Comparison of ENCODE assay signal across 17 cellular contexts in the genomic region with DNA sequence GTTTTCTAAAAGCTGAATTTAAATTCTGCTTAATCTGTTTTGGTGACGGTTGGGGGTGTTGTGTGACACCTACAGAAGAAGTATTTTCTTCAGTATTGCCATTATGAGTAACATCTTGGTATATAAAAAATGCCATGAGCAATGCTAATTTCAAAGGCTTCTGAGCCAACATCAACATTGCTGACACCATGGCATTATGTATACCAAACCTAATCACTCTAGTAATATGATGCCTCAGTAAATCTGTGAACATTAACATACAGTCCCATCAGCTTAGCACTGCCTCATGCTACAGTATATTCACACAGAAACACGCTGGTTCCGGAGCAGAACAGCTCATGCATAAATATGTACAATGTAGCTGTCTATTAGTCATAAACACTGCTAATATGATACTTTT.
A peak's percentile ranks its signal among the peaks of the same experiment; 100 is the strongest.
DNase-seq lines count a peak whose midpoint lies in the region; ATAC-seq, FAIRE-seq and TF ChIP-seq lines count a peak whose summit lies in the region.
"Had no signal": no experiment of that assay in that cellular context is flagged by ENCODE, and none has a peak within 500 bp of the region (broad histone marks: within the 10 kb centered on the region; RNA-seq: fewer than 3 reads in every experiment).

No MANE protein-coding gene starts in this region.

- CTCF ChIA-PET in activated naive CD4-positive, alpha-beta T cell treated with anti-CD3 and anti-CD28 coated beads for 36 hours (lab: Charles Lee): no interaction called here

- no peaks in the 10 kb centered on the region for H3K36me3 Mint-ChIP-seq in activated naive CD4-positive, alpha-beta T cell treated with anti-CD3 and anti-CD28 coated beads for 36 hours (ENCODE audit: low read depth)

- H3K27me3 Mint-ChIP-seq in activated naive CD4-positive, alpha-beta T cell treated with anti-CD3 and anti-CD28 coated beads for 36 hours (ENCODE audit: low read depth): peaks cover 3% of the 10 kb centered on the region

- no peak overlapping the region for H3K4me3 Mint-ChIP-seq in activated naive CD4-positive, alpha-beta T cell treated with anti-CD3 and anti-CD28 coated beads for 36 hours
- H3K4me3 Mint-ChIP-seq: activated naive CD8-positive, alpha-beta T cell treated with anti-CD3 and anti-CD28 coated beads, Interleukin-2, amount 50 U/mL, for 24 hours; activated T-helper 1 cell treated with anti-CD3 and anti-CD28 coated beads, Interleukin-12 subunit alpha, Interleukin-12 subunit beta, Interleukin-2, Interleukin-4 antibody, amounts not matched to agents 30 ng/mL and 10 ng/mL and 1 ng/mL, durations not matched to agents 14 hours and 24 hours and 36 hours had no signal

- no peaks in the 10 kb centered on the region for H3K36me3 ChIP-seq in RWPE2 (ENCODE audit: low read depth)
- H3K36me3 ChIP-seq: ovary, thyroid gland had no signal

- ATAC-seq in RWPE2 (ENCODE audit: low read depth) (peak; percentile 100), GM21381 (IDR thresholded peaks at IDR 0.05; ENCODE audit: unreplicated experiment) (no peak)
- ATAC-seq: activated naive CD8-positive, alpha-beta T cell treated with anti-CD3 and anti-CD28 coated beads, Interleukin-2, amount 50 U/mL, for 24 hours had no signal

- no peak for FAIRE-seq in RCC 7860 (lab: Jason Lieb, UNC)
- FAIRE-seq: D721Med, H1 had no signal

- H3K9me3 ChIP-seq in RWPE2 (ENCODE audit: severe bottlenecking): no peaks in the 10 kb centered on the region
- H3K9me3 ChIP-seq: ovary, thyroid gland had no signal

- H3K27ac ChIP-seq in RWPE2 (ENCODE audit: poor library complexity, severe bottlenecking): no peak overlapping the region
- H3K27ac ChIP-seq: ovary, thyroid gland had no signal

- H3K4me1 ChIP-seq in RWPE2 (ENCODE audit: insufficient read depth, poor library complexity, severe bottlenecking): peaks cover 19% of the 10 kb centered on the region
- H3K4me1 ChIP-seq: thyroid gland had no signal

- H3K9me3 Mint-ChIP-seq in activated naive CD4-positive, alpha-beta T cell treated with anti-CD3 and anti-CD28 coated beads for 36 hours: no peaks in the 10 kb centered on the region
- H3K9me3 Mint-ChIP-seq: activated naive CD8-positive, alpha-beta T cell treated with anti-CD3 and anti-CD28 coated beads, Interleukin-2, amount 50 U/mL, for 24 hours; activated T-helper 1 cell treated with anti-CD3 and anti-CD28 coated beads, Interleukin-12 subunit alpha, Interleukin-12 subunit beta, Interleukin-2, Interleukin-4 antibody, amounts not matched to agents 30 ng/mL and 10 ng/mL and 1 ng/mL, durations not matched to agents 14 hours and 24 hours and 36 hours had no signal

- H3K4me3 ChIP-seq in RWPE2 (ENCODE audit: severe bottlenecking): no peak overlapping the region
- H3K4me3 ChIP-seq: ovary, smooth muscle cell, thyroid gland had no signal

- no peaks in the 10 kb centered on the region for H3K4me1 Mint-ChIP-seq in activated naive CD4-positive, alpha-beta T cell treated with anti-CD3 and anti-CD28 coated beads for 36 hours (ENCODE audit: low read depth)
- H3K4me1 Mint-ChIP-seq: activated naive CD8-positive, alpha-beta T cell treated with anti-CD3 and anti-CD28 coated beads, Interleukin-2, amount 50 U/mL, for 24 hours had no signal

- no peaks in the 10 kb centered on the region for H3K27me3 ChIP-seq in RWPE2 (ENCODE audit: insufficient read depth, poor library complexity, severe bottlenecking)
- H3K27me3 ChIP-seq: ovary, thyroid gland had no signal

- intact Hi-C loops in activated naive CD4-positive, alpha-beta T cell treated with anti-CD3 and anti-CD28 coated beads for 36 hours (cut with micrococcal nuclease): no loop called here

- TF ChIP-seq CTCF in RWPE2 (IDR thresholded peaks at IDR 0.05; ENCODE audit: poor library complexity, severe bottlenecking): no peak

- DNase-seq in HCEC 1CT (peak; percentile 46), NCI-H1048 (lab: John Stamatoyannopoulos, UW) (peak; percentile 4), RWPE2 (ENCODE audit: low spot score) (no peak), kidney glomerular epithelial cell (lab: John Stamatoyannopoulos, UW) (peak; percentile 9), ureter (ENCODE audit: low spot score) (no peak), RCC 7860 (ENCODE audit: low spot score) (no peak)
- DNase-seq in activated naive CD4-positive, alpha-beta T cell treated with anti-CD3 and anti-CD28 coated beads for 36 hours: no peak
- DNase-seq: activated naive CD8-positive, alpha-beta T cell treated with anti-CD3 and anti-CD28 coated beads, Interleukin-2, amount 50 U/mL, for 24 hours; effector CD8-positive, alpha-beta T cell; ovary; SW 1271; thyroid gland had no signal

- no peak overlapping the region for H3K27ac Mint-ChIP-seq in activated naive CD4-positive, alpha-beta T cell treated with anti-CD3 and anti-CD28 coated beads for 36 hours
- H3K27ac Mint-ChIP-seq: activated naive CD8-positive, alpha-beta T cell treated with anti-CD3 and anti-CD28 coated beads, Interleukin-2, amount 50 U/mL, for 24 hours; activated T-helper 1 cell treated with anti-CD3 and anti-CD28 coated beads, Interleukin-12 subunit alpha, Interleukin-12 subunit beta, Interleukin-2, Interleukin-4 antibody, amounts not matched to agents 30 ng/mL and 10 ng/mL and 1 ng/mL, durations not matched to agents 14 hours and 24 hours and 36 hours had no signal

Comparison
In these comparisons a context has a peak if more than half of its experiments do, and no peak if none do; other contexts are left out.
1. DNase-seq: peak in HCEC 1CT (single experiment), NCI-H1048 (single experiment) and kidney glomerular epithelial cell (single experiment); none in RWPE2 (single experiment), activated naive CD4-positive, alpha-beta T cell treated with anti-CD3 and anti-CD28 coated beads for 36 hours (single experiment), ureter (single experiment) and RCC 7860 (single experiment).